ENCODE assay signal across 1 cellular context in genomic region chr3:33798418-33799201, GRCh38.
TF ChIP-seq lines count a peak whose summit lies in the region.

Gene PDCD6IP, plus strand, starts transcription at chr3:33798630. Its CDS starts 99 bp downstream, at chr3:33798729.

TF ChIP-seq in HepG2, 621 proteins besides CTCF, POLR2A, EP300 and RAD21 (continued from another document and continues in another):
- TF ChIP-seq HINFP (CRISPR knock-in tag; IDR thresholded peaks at IDR 0.05; ENCODE audit: low read depth) (peak; percentile 88), TAF1 (CRISPR knock-in tag; IDR thresholded peaks at IDR 0.05) (peak; percentile 94), AGO2 (optimal IDR thresholded peaks at IDR 0.05; ENCODE audit: low read depth, low read length) (peak; percentile 95), ZNF451 (CRISPR knock-in tag; IDR thresholded peaks at IDR 0.05) (peak; percentile 35; the same call in 1 of the 2 replicates), CERS6 (CRISPR knock-in tag; IDR thresholded peaks at IDR 0.05) (peak; percentile 43), SNAPC5 (CRISPR knock-in tag; IDR thresholded peaks at IDR 0.05; ENCODE audit: borderline replicate concordance) (no peak), ATF4 (CRISPR knock-in tag; IDR thresholded peaks at IDR 0.05) (peak in 1 of 2 experiments; percentile 53; a peak in 1 of 4 replicates), DNMT3B (CRISPR knock-in tag; conservative IDR thresholded peaks at IDR 0.05) (0 out of 2 replicates have a peak, but pooled peaks have one; percentile 34), TFDP2 (CRISPR knock-in tag; IDR thresholded peaks at IDR 0.05) (peak; percentile 44; the same call in 1 of the 2 replicates), ZNF557 (CRISPR knock-in tag; IDR thresholded peaks at IDR 0.05) (0 out of 2 replicates have a peak, but pooled peaks have one; percentile 47), ISL2 (CRISPR knock-in tag; IDR thresholded peaks at IDR 0.05) (peak; percentile 84), ATF7 (IDR thresholded peaks at IDR 0.05) (no peak), ATF7 (CRISPR knock-in tag; IDR thresholded peaks at IDR 0.05) (no peak), CHD4 (IDR thresholded peaks at IDR 0.05; ENCODE audit: borderline replicate concordance, low read length) (no peak), ZNF543 (CRISPR knock-in tag; IDR thresholded peaks at IDR 0.05) (peak; percentile 86), ZNF280D (CRISPR knock-in tag; IDR thresholded peaks at IDR 0.05) (peak; percentile 81; the same call in 1 of the 2 replicates), ZXDC (CRISPR knock-in tag; IDR thresholded peaks at IDR 0.05) (peak; percentile 89), ZNF629 (CRISPR knock-in tag; conservative IDR thresholded peaks at IDR 0.05) (peak; percentile 47), BHLHE40 (IDR thresholded peaks at IDR 0.05; ENCODE audit: low read length) (peak; percentile 97), ZNF292 (CRISPR knock-in tag; IDR thresholded peaks at IDR 0.05; ENCODE audit: borderline replicate concordance, low read depth) (peak; percentile 96), ZNF546 (CRISPR knock-in tag; conservative IDR thresholded peaks at IDR 0.05) (no peak), ZNF317 (CRISPR knock-in tag; IDR thresholded peaks at IDR 0.05) (no peak), STAG1 (CRISPR knock-in tag; IDR thresholded peaks at IDR 0.05) (no peak), ZNF691 (CRISPR knock-in tag; IDR thresholded peaks at IDR 0.05; ENCODE audit: borderline replicate concordance, low read depth) (peak; percentile 58; the same call in 1 of the 2 replicates), SOX6 (IDR thresholded peaks at IDR 0.05) (no peak), SOX6 (CRISPR knock-in tag; IDR thresholded peaks at IDR 0.05) (peak; percentile 51; the same call in 1 of the 2 replicates), ATF2 (CRISPR knock-in tag; IDR thresholded peaks at IDR 0.05) (peak; percentile 30), ZBTB4 (CRISPR knock-in tag; IDR thresholded peaks at IDR 0.05; ENCODE audit: borderline replicate concordance) (peak; percentile 90), ZBTB2 (CRISPR knock-in tag; IDR thresholded peaks at IDR 0.05; ENCODE audit: low read depth) (peak; percentile 63), MBNL3 (CRISPR knock-in tag; conservative IDR thresholded peaks at IDR 0.05) (no peak), PBX2 (CRISPR knock-in tag; IDR thresholded peaks at IDR 0.05) (no peak)
